16 cellular contexts compared by ENCODE assay signal in the genomic region with DNA sequence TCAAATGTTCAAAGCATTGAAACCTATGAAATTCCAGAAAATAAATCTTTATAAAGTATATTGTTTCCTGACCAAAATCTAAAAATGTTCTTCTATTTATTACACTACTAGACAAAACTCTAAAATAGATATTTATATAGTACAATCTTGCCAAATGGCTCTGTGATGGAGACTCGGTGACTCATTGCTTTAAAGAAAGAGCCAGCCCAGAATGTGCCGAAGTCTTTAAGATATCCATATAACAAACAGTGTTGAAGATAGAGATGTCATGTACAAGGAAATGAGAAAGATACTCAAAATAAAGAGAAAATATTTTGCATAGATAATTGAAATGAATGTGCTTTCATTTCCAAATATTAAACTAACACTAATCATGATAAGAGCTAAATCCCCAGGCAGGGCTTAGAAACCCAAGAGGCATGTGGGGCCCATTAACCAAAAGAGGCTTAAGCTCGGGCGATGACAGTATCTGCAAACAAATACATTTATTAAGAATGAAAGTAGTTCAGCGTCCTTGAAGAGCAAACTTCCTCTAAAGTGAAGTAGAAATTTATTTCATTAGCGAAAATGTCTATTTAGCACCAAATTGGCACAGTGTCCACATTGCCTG.
DNase-seq lines count a peak whose midpoint lies in the region; ATAC-seq and TF ChIP-seq lines count a peak whose summit lies in the region.
"Had no signal": no experiment of that assay in that cellular context is flagged by ENCODE, and none has a peak within 500 bp of the region (broad histone marks: within the 10 kb centered on the region; RNA-seq: fewer than 3 reads in every experiment).

No MANE protein-coding gene starts in this region.

- H3K36me3 ChIP-seq in smooth muscle cell (ENCODE audit: low read depth), result no peaks in the 10 kb centered on the region

- ATAC-seq in right cardiac atrium, result no peak

- TF ChIP-seq CTCF in fibroblast of pulmonary artery (IDR thresholded peaks at IDR 0.05; ENCODE audit: low read length, missing control alignments), result no peak
- no peak for TF ChIP-seq CTCF in smooth muscle cell (IDR thresholded peaks at IDR 0.05; ENCODE audit: borderline replicate concordance, insufficient read depth, poor library complexity, severe bottlenecking)

- peak overlapping the region; percentile 68 for H3K4me2 ChIP-seq in smooth muscle cell

- H3K27me3 ChIP-seq in smooth muscle cell (ENCODE audit: low read depth) (no peaks in the 10 kb centered on the region), right cardiac atrium (ENCODE audit: control insufficient read depth, insufficient read depth) (no peaks in the 10 kb centered on the region)

- no peaks in the 10 kb centered on the region for H3F3A ChIP-seq in smooth muscle cell (ENCODE audit: low read depth)

- 53% methylated on average over 6 of the region's 6 CpGs for WGBS in smooth muscle cell (ENCODE audit: low lambda C conversion rate)
- WGBS in right cardiac atrium, result 46% methylated on average over 6 of the region's 6 CpGs

- no peaks in the 10 kb centered on the region for H3K9me3 ChIP-seq in smooth muscle cell (replicated peaks; ENCODE audit: low read depth)
- H3K9me3 ChIP-seq in right cardiac atrium (ENCODE audit: control insufficient read depth, low read length), result no peaks in the 10 kb centered on the region

- no peaks in the 10 kb centered on the region for H3K79me2 ChIP-seq in smooth muscle cell (ENCODE audit: low read depth)

- no peak overlapping the region for H3K4me3 ChIP-seq in fibroblast of pulmonary artery (replicated peaks; ENCODE audit: low read depth, low read length)
- H3K4me3 ChIP-seq in smooth muscle cell, result no peak overlapping the region
- no peak overlapping the region for H3K4me3 ChIP-seq in right cardiac atrium (ENCODE audit: low read length)

- H4K20me1 ChIP-seq in smooth muscle cell (ENCODE audit: low read depth), result no peaks in the 10 kb centered on the region

- H2AFZ ChIP-seq in smooth muscle cell (ENCODE audit: low read depth), result no peak overlapping the region

- no peak overlapping the region for H3K9ac ChIP-seq in smooth muscle cell (ENCODE audit: low read depth)

- DNase-seq in NCI-H524 (lab: John Stamatoyannopoulos, UW) (peak; percentile 15 to 48), NCI-H524 treated with DMSO at 0.1 percent for 48 hours (lab: John Stamatoyannopoulos, UW) (no peak), amniotic epithelial cell (ENCODE audit: low read depth) (peak; percentile 71), fibroblast of pulmonary artery (ENCODE audit: low read depth) (peak; percentile 40), smooth muscle cell (lab: John Stamatoyannopoulos, UW; ENCODE audit: unreplicated experiment) (no peak), right cardiac atrium (no peak), NCI-H2029 treated with DMSO at 0.1 percent for 48 hours (lab: John Stamatoyannopoulos, UW) (no peak), amniotic stem cell (lab: John Stamatoyannopoulos, UW) (no peak)
- DNase-seq: COR-L47, DMS53, H9, NCI-H1436, NCI-H2107, NCI-H226, SHP77 had no signal

- H3K27ac ChIP-seq in smooth muscle cell (ENCODE audit: low read depth), result peak overlapping the region; percentile 31
- H3K27ac ChIP-seq in right cardiac atrium (ENCODE audit: low read length), result no peak overlapping the region
- H3K27ac ChIP-seq: 22Rv1 had no signal

- H3K4me1 ChIP-seq in smooth muscle cell (ENCODE audit: low read depth) (no peaks in the 10 kb centered on the region), right cardiac atrium (ENCODE audit: control insufficient read depth, insufficient read depth, low read length) (no peaks in the 10 kb centered on the region)

- intact Hi-C loops in right cardiac atrium (cut with DNase I), result no loop called here

Comparison
In these comparisons a context has a peak if more than half of its experiments do, and no peak if none do; other contexts are left out.
1. DNase-seq: peak in NCI-H524 (2 of 2), amniotic epithelial cell (single experiment) and fibroblast of pulmonary artery (single experiment); none in NCI-H524 treated with DMSO at 0.1 percent for 48 hours (single experiment), smooth muscle cell (single experiment), right cardiac atrium (0 of 3), NCI-H2029 treated with DMSO at 0.1 percent for 48 hours (single experiment) and amniotic stem cell (single experiment).